15 cellular contexts compared by ENCODE assay signal in genomic region chr17:81809556-81809998, GRCh38. TPM values are rescaled to one million over a fixed set of nuclear protein-coding genes. Genes with fewer than 3 reads are reported as not detected.
A peak's percentile ranks its signal among the peaks of the same experiment; 100 is the strongest.
DNase-seq lines count a peak whose midpoint lies in the region; FAIRE-seq and TF ChIP-seq lines count a peak whose summit lies in the region.
"Had no signal": no experiment of that assay in that cellular context is flagged by ENCODE, and none has a peak within 500 bp of the region (broad histone marks: within the 10 kb centered on the region; RNA-seq: fewer than 3 reads in every experiment).

No MANE protein-coding gene starts in this region.

- H3K9me3 ChIP-seq in NT2/D1 (ENCODE audit: insufficient read depth, low read length) (no peaks in the 10 kb centered on the region), H1 (ENCODE audit: insufficient read depth in 2 of 2, low read depth in 1 of 2, low read length in 1 of 2) (no peaks in the 10 kb centered on the region), neuronal stem cell (replicated peaks in 1 of 2; ENCODE audit: control insufficient read depth in 2 of 2, insufficient read depth in 1 of 2, low read depth in 1 of 2, low read length in 2 of 2) (no peaks in the 10 kb centered on the region), esophagus muscularis mucosa (no peaks in the 10 kb centered on the region)
- H3K9me3 ChIP-seq: Caco-2 had no signal

- H3K23ac ChIP-seq in H1 (ENCODE audit: insufficient read length) (no peak overlapping the region), neuronal stem cell (ENCODE audit: low read depth, low read length, poor library complexity) (peak overlapping the region; percentile 99)

- H3K14ac ChIP-seq in H1 (ENCODE audit: insufficient read length) (no peak overlapping the region), neuronal stem cell (ENCODE audit: low read length) (peak overlapping the region; percentile 82)

- peak; percentile 48 for DNase-seq in H7
- no peak for DNase-seq in NT2/D1 (ENCODE audit: low read depth, low spot score)
- DNase-seq in H1 (ENCODE audit: low read depth in 1 of 2, low spot score in 2 of 2) = no peak
- DNase-seq in neuronal stem cell (ENCODE audit: low spot score) = no peak
- no peak for DNase-seq in ureter (ENCODE audit: low spot score)
- DNase-seq in esophagus muscularis mucosa (ENCODE audit: extremely low spot score) = no peak
- no peak for DNase-seq in DMS79 treated with DMSO at 0.1 percent for 48 hours (lab: John Stamatoyannopoulos, UW)
- DNase-seq in activated naive CD4-positive, alpha-beta T cell treated with anti-CD3 and anti-CD28 coated beads, Interleukin-2, amount 50 U/mL, for 16 hours = no peak
- DNase-seq: CD8-positive, alpha-beta memory T cell; GF-D8; KBM-7 had no signal

- no peak overlapping the region for H3K4ac ChIP-seq in H1 (replicated peaks; ENCODE audit: insufficient read length, low read depth, low read length)
- H3K4ac ChIP-seq in neuronal stem cell (ENCODE audit: low read length) = no peak overlapping the region

- H3K79me1 ChIP-seq in H1 (ENCODE audit: low read depth, low read length) (no peaks in the 10 kb centered on the region), neuronal stem cell (ENCODE audit: low read depth, low read length) (peaks cover 9% of the 10 kb centered on the region)

- H3K4me3 ChIP-seq in H7 (ENCODE audit: insufficient read depth, low read depth, low read length) = no peak overlapping the region
- no peak overlapping the region for H3K4me3 ChIP-seq in NT2/D1 (ENCODE audit: insufficient read length, low read depth)
- no peak overlapping the region for H3K4me3 ChIP-seq in H1 (ENCODE audit: extremely low read depth in 1 of 4, insufficient read depth in 2 of 4, low read depth in 3 of 4, low read length in 4 of 4)
- no peak overlapping the region for H3K4me3 ChIP-seq in neuronal stem cell (ENCODE audit: low read length in 2 of 2)
- H3K4me3 ChIP-seq in esophagus muscularis mucosa = no peak overlapping the region

- TF ChIP-seq POLR2A in H1 (IDR thresholded peaks at IDR 0.05; ENCODE audit: control extremely low read depth in 1 of 2, low read depth in 2 of 2, low read length in 2 of 2) (no peak), esophagus muscularis mucosa (IDR thresholded peaks at IDR 0.05; ENCODE audit: low read depth) (no peak)

- H3K23me2 ChIP-seq in H1 (ENCODE audit: low read depth, low read length) = peaks cover 2% of the 10 kb centered on the region; the same call in 1 of the 2 replicates

- H4K5ac ChIP-seq in H1 (ENCODE audit: insufficient read length, low read depth, low read length) = no peak overlapping the region

- no peak overlapping the region; the same call in 1 of the 2 replicates for H3K18ac ChIP-seq in H1 (ENCODE audit: extremely low read depth, low read length)
- no peak overlapping the region for H3K18ac ChIP-seq in neuronal stem cell (ENCODE audit: low read length)

- peak overlapping the region; percentile 52; the same call in 1 of the 2 replicates for H2BK5ac ChIP-seq in H1 (ENCODE audit: low read depth, low read length)
- H2BK5ac ChIP-seq in neuronal stem cell (ENCODE audit: low read length) = no peak overlapping the region

- no peak for TF ChIP-seq RAD21 in H1 (IDR thresholded peaks at IDR 0.05 in 1 of 2, conservative IDR thresholded peaks at IDR 0.05 in 1 of 2; ENCODE audit: low read depth in 2 of 2, low read length in 2 of 2)

- no peak overlapping the region for H2BK15ac ChIP-seq in H1 (ENCODE audit: low read length)
- H2BK15ac ChIP-seq in neuronal stem cell (ENCODE audit: low read length) = peak overlapping the region; percentile 7

- H2BK12ac ChIP-seq in H1 (ENCODE audit: low read depth, low read length) = no peak overlapping the region
- H2BK12ac ChIP-seq in neuronal stem cell (ENCODE audit: low read length) = peak overlapping the region; percentile 98

- no peak overlapping the region for H2BK20ac ChIP-seq in H1 (ENCODE audit: low read length)

- POLR2A ChIA-PET in H1 (lab: Charles Lee; ENCODE audit: partially characterized antibody) = interaction anchor here (0.7 to 1.3 kb wide), 2 partner anchors 10 to 86 kb away, joined by 3 read pairs; no protein-coding TSS in a partner anchor

- no peak overlapping the region for H3K27ac ChIP-seq in H1 (ENCODE audit: low read depth, low read length)
- H3K27ac ChIP-seq in neuronal stem cell (replicated peaks; ENCODE audit: low read length) = no peak overlapping the region
- no peak overlapping the region for H3K27ac ChIP-seq in esophagus muscularis mucosa (replicated peaks in 1 of 4)

- H4K91ac ChIP-seq in H1 (replicated peaks; ENCODE audit: insufficient read length, low read length) (no peak overlapping the region), neuronal stem cell (ENCODE audit: low read depth, low read length, poor library complexity) (no peak overlapping the region)

- no peak for FAIRE-seq in H1 (lab: Jason Lieb, UNC)
- FAIRE-seq: H54 had no signal

- H2AFZ ChIP-seq in H1 (ENCODE audit: low read length) = no peak overlapping the region
- no peak overlapping the region for H2AFZ ChIP-seq in neuronal stem cell (ENCODE audit: low read length)

- H3K36me3 ChIP-seq in H7 (replicated peaks; ENCODE audit: control insufficient read depth, insufficient read depth, low read length) (no peaks in the 10 kb centered on the region), NT2/D1 (ENCODE audit: insufficient read depth, insufficient read length, low read length) (no peaks in the 10 kb centered on the region), H1 (ENCODE audit: control insufficient read depth in 2 of 4, insufficient read depth in 4 of 4, low read length in 3 of 4) (peaks cover 0 to under 1% (median 0%) of the 10 kb centered on the region in 4 experiments; a peak in 1 of 8 replicates), neuronal stem cell (replicated peaks in 1 of 2; ENCODE audit: control insufficient read depth in 2 of 2, insufficient read depth in 2 of 2, low read length in 2 of 2) (no peaks in the 10 kb centered on the region), esophagus muscularis mucosa (no peaks in the 10 kb centered on the region)

- peaks cover 22% of the 10 kb centered on the region for H3K27me3 ChIP-seq in H7 (ENCODE audit: control insufficient read depth, insufficient read depth, low read length)
- H3K27me3 ChIP-seq in NT2/D1 (ENCODE audit: insufficient read depth, insufficient read length) = peaks cover 31% of the 10 kb centered on the region
- H3K27me3 ChIP-seq in H1 (replicated peaks in 1 of 4; ENCODE audit: control insufficient read depth in 3 of 4, extremely low read depth in 1 of 4, insufficient read depth in 3 of 4, low read length in 3 of 4) = peaks cover 11 to 25% (median 19%) of the 10 kb centered on the region in 4 experiments
- H3K27me3 ChIP-seq in neuronal stem cell (ENCODE audit: control insufficient read depth in 3 of 3, insufficient read depth in 3 of 3, low read depth in 1 of 3, low read length in 3 of 3) = peaks cover 6 to 61% (median 33%) of the 10 kb centered on the region in 3 experiments
- peaks cover 0 to 95% (median 23%) of the 10 kb centered on the region in 4 donors for H3K27me3 ChIP-seq in esophagus muscularis mucosa

- peaks cover 0 to 4% of the 10 kb centered on the region in 2 experiments for H4K20me1 ChIP-seq in H1 (replicated peaks in 1 of 2; ENCODE audit: control insufficient read depth in 1 of 2, insufficient read depth in 2 of 2, low read length in 2 of 2)

- H3K56ac ChIP-seq in H1 (replicated peaks; ENCODE audit: insufficient read length, low read depth, low read length) = no peak overlapping the region

- H3K79me2 ChIP-seq in H1 (ENCODE audit: control insufficient read depth in 1 of 2, insufficient read depth in 2 of 2, low read length in 2 of 2) = no peaks in the 10 kb centered on the region

- CTCF ChIA-PET in H1 (lab: Charles Lee; ENCODE audit: partially characterized antibody) = no interaction called here

- H3K4me2 ChIP-seq in H1 (ENCODE audit: insufficient read depth in 1 of 2, low read depth in 2 of 2, low read length in 2 of 2) = no peak overlapping the region
- H3K4me2 ChIP-seq in neuronal stem cell (ENCODE audit: insufficient read depth, low read length, poor library complexity, severe bottlenecking) = no peak overlapping the region

- intact Hi-C loops in esophagus muscularis mucosa (cut with DNase I) = no loop called here

- TF ChIP-seq CTCF in H1 (IDR thresholded peaks at IDR 0.05; ENCODE audit: control extremely low read depth in 1 of 3, insufficient read depth in 1 of 3, low read depth in 1 of 3, low read length in 3 of 3) (no peak), esophagus muscularis mucosa (IDR thresholded peaks at IDR 0.05) (no peak)

- TF ChIP-seq EP300 in H1 (IDR thresholded peaks at IDR 0.05; ENCODE audit: borderline replicate concordance in 1 of 2, low read depth in 2 of 2, low read length in 2 of 2) = no peak
- TF ChIP-seq EP300 in esophagus muscularis mucosa (IDR thresholded peaks at IDR 0.05) = no peak

- no peak overlapping the region for H2BK120ac ChIP-seq in H1 (replicated peaks; ENCODE audit: low read depth, low read length)
- H2BK120ac ChIP-seq in neuronal stem cell (ENCODE audit: low read depth, low read length) = no peak overlapping the region

- H3K9ac ChIP-seq in NT2/D1 (ENCODE audit: insufficient read length, low read depth) = peak overlapping the region; percentile 21
- H3K9ac ChIP-seq in H1 (replicated peaks in 1 of 4; ENCODE audit: extremely low read depth in 1 of 4, low read depth in 3 of 4, low read length in 3 of 4) = no peak overlapping the region
- peak overlapping the region; percentile 70 for H3K9ac ChIP-seq in neuronal stem cell (ENCODE audit: low read depth, low read length, poor library complexity)

- WGBS in H1 (ENCODE audit: extremely low coverage in 1 of 2, insufficient coverage in 1 of 2, insufficient read length in 1 of 2, insufficient replicate concordance in 2 of 2, low coverage in 1 of 2, low lambda C conversion rate in 2 of 2, missing lambda C conversion rate in 1 of 2), 2 experiments = 83% methylated on average over 6 of the region's 7 CpGs; no CpG with 5 or more reads in 1 of the 2 experiments
- WGBS in neuronal stem cell (ENCODE audit: extremely low coverage in 2 of 2, insufficient read length in 2 of 2, insufficient replicate concordance in 1 of 2), 2 donors = no CpG with 5 or more reads among the region's 7 CpGs
- 93% methylated on average over 4 of the region's 7 CpGs for WGBS in esophagus muscularis mucosa

- H3K4me1 ChIP-seq in NT2/D1 (ENCODE audit: insufficient read depth, insufficient read length) = peaks cover 23% of the 10 kb centered on the region
- H3K4me1 ChIP-seq in H1 (replicated peaks in 1 of 4; ENCODE audit: control insufficient read depth in 3 of 4, insufficient read depth in 4 of 4, low read length in 3 of 4) = no peaks in the 10 kb centered on the region; a peak in 2 of 7 replicates
- H3K4me1 ChIP-seq in neuronal stem cell (ENCODE audit: control insufficient read depth in 2 of 2, insufficient read depth in 1 of 2, low read depth in 1 of 2, low read length in 2 of 2) = peaks cover 2 to 7% of the 10 kb centered on the region in 2 donors
- peaks cover 4 to 7% (median 7%) of the 10 kb centered on the region in 4 donors for H3K4me1 ChIP-seq in esophagus muscularis mucosa

- 0 out of 2 replicates have a peak overlapping the region, but pooled peaks have one; percentile 53 for H2AK5ac ChIP-seq in H1 (ENCODE audit: low read depth, low read length)
- H2AK5ac ChIP-seq in neuronal stem cell (ENCODE audit: low read depth, low read length) = peak overlapping the region; percentile 76

- H4K8ac ChIP-seq in H1 (ENCODE audit: extremely low read depth, insufficient read depth, low read length) (peak overlapping the region; percentile 51; the same call in 1 of the 2 replicates), neuronal stem cell (ENCODE audit: low read depth, low read length) (no peak overlapping the region)

RNA-seq across cellular contexts. Expression of gene GCGR, which starts 5.6 kb away (rescaled TPM):
- 0.07 and 0.11 TPM in 2 replicates for total RNA-seq in H7 (2014; rRNA removed; shearing (Covaris generic))
- 0.56 and 0.61 TPM in 2 replicates for total RNA-seq in H1 (2021; fragmentation: NEBNext Ultra II Directional; extraction: Animal tissue kit (Norgen Biotek cat#: 25700))
- polyA plus RNA-seq in H1 (2011; rRNA removed) = 0.44 and 0.60 TPM in 2 replicates
- polyA plus RNA-seq in H1 (2011; cell fraction: cytosol; rRNA removed) = 0.43 TPM
- polyA plus RNA-seq in H1 (2011; cell fraction: nucleus; rRNA removed) = 2.9 TPM
- polyA plus RNA-seq in H1 (2012, experiment 1 of 2) = 0.31 to 1.1 TPM (median 0.58 TPM) in 4 replicates
- 0.24 TPM for polyA plus RNA-seq in H1 (2012, experiment 2 of 2)
- 0.43 TPM for polyA plus RNA-seq in H1 (2013, experiment 1 of 2)
- 0.31 TPM for polyA plus RNA-seq in H1 (2013, experiment 2 of 2)
- 0.38 TPM in 1 of 2 replicates, not detected in the other for polyA minus RNA-seq in H1 (2011; rRNA and poly(A)+ RNA removed)
- not detected for polyA minus RNA-seq in H1 (2011; cell fraction: cytosol; rRNA and poly(A)+ RNA removed)
- polyA minus RNA-seq in H1 (2011; cell fraction: nucleus; rRNA and poly(A)+ RNA removed) = 0.40 TPM
- 0.40 TPM for polyA plus RNA-seq in neuronal stem cell (2013, experiment 1 of 2)
- polyA plus RNA-seq in neuronal stem cell (2013, experiment 2 of 2) = 0.50 TPM
- total RNA-seq in ureter = not detected
- total RNA-seq in esophagus muscularis mucosa = under 1 TPM in 2 of 4 donors, not detected in 2; 0.17 to 0.40 TPM
- total RNA-seq: A673; CD8-positive, alpha-beta memory T cell had no signal
- polyA plus RNA-seq: BJ; CD8-positive, alpha-beta memory T cell had no signal

RNA-seq across cellular contexts. Expression of gene MCRIP1, which starts 23.5 kb away (rescaled TPM):
- 180 and 204 TPM in 2 replicates for total RNA-seq in H7 (2014; rRNA removed; shearing (Covaris generic))
- 103 and 115 TPM in 2 replicates for total RNA-seq in H1 (2021; fragmentation: NEBNext Ultra II Directional; extraction: Animal tissue kit (Norgen Biotek cat#: 25700))
- 151 and 250 TPM in 2 replicates for polyA plus RNA-seq in H1 (2011; rRNA removed)
- 137 TPM for polyA plus RNA-seq in H1 (2011; cell fraction: cytosol; rRNA removed)
- polyA plus RNA-seq in H1 (2011; cell fraction: nucleus; rRNA removed) = 155 TPM
- polyA plus RNA-seq in H1 (2012, experiment 1 of 2) = 57.5 to 88.6 TPM (median 84.7 TPM) in 4 replicates
- 119 TPM for polyA plus RNA-seq in H1 (2012, experiment 2 of 2)
- 91.7 TPM for polyA plus RNA-seq in H1 (2013, experiment 1 of 2)
- 90.0 TPM for polyA plus RNA-seq in H1 (2013, experiment 2 of 2)
- 11.4 and 21.6 TPM in 2 replicates for polyA minus RNA-seq in H1 (2011; rRNA and poly(A)+ RNA removed)
- polyA minus RNA-seq in H1 (2011; cell fraction: cytosol; rRNA and poly(A)+ RNA removed) = 42.3 TPM
- 29.7 TPM for polyA minus RNA-seq in H1 (2011; cell fraction: nucleus; rRNA and poly(A)+ RNA removed)
- 145 TPM for polyA plus RNA-seq in neuronal stem cell (2013, experiment 1 of 2)
- 137 TPM for polyA plus RNA-seq in neuronal stem cell (2013, experiment 2 of 2)
- total RNA-seq in ureter (73.6 TPM), esophagus muscularis mucosa (100 to 1,000 TPM in 3 of 4 donors, 10 to 100 TPM in 1; 83.5 to 146 (median 114) TPM)

RNA-seq across cellular contexts. Expression of gene PPP1R27, which starts 25.3 kb away (rescaled TPM):
- not detected in 2 replicates for total RNA-seq in H7 (2014; rRNA removed; shearing (Covaris generic))
- total RNA-seq in H1 (2021; fragmentation: NEBNext Ultra II Directional; extraction: Animal tissue kit (Norgen Biotek cat#: 25700)) = not detected in 2 replicates
- 0.27 and 0.30 TPM in 2 replicates for polyA plus RNA-seq in H1 (2011; rRNA removed)
- not detected for polyA plus RNA-seq in H1 (2011; cell fraction: cytosol; rRNA removed)
- polyA plus RNA-seq in H1 (2011; cell fraction: nucleus; rRNA removed) = 0.43 TPM
- 0.17 to 0.51 TPM (median 0.20 TPM) in 3 of 4 replicates, not detected in the other for polyA plus RNA-seq in H1 (2012, experiment 1 of 2)
- polyA plus RNA-seq in H1 (2012, experiment 2 of 2) = not detected
- 0.34 TPM for polyA plus RNA-seq in H1 (2013, experiment 1 of 2)
- 0.46 TPM for polyA plus RNA-seq in H1 (2013, experiment 2 of 2)
- not detected in 2 replicates for polyA minus RNA-seq in H1 (2011; rRNA and poly(A)+ RNA removed)
- polyA minus RNA-seq in H1 (2011; cell fraction: cytosol; rRNA and poly(A)+ RNA removed) = not detected
- not detected for polyA minus RNA-seq in H1 (2011; cell fraction: nucleus; rRNA and poly(A)+ RNA removed)
- 0.20 TPM for polyA plus RNA-seq in neuronal stem cell (2013, experiment 1 of 2)
- polyA plus RNA-seq in neuronal stem cell (2013, experiment 2 of 2) = 0.21 TPM
- total RNA-seq in ureter = not detected
- not detected for total RNA-seq in esophagus muscularis mucosa
- total RNA-seq: A673; CD8-positive, alpha-beta memory T cell had no signal
- polyA plus RNA-seq: BJ; CD8-positive, alpha-beta memory T cell had no signal

RNA-seq across cellular contexts. Expression of gene P4HB, which starts 50.8 kb away (rescaled TPM):
- total RNA-seq in H7 (2014; rRNA removed; shearing (Covaris generic)) = 421 and 528 TPM in 2 replicates
- total RNA-seq in H1 (2021; fragmentation: NEBNext Ultra II Directional; extraction: Animal tissue kit (Norgen Biotek cat#: 25700)) = 374 and 379 TPM in 2 replicates
- 41.4 and 66.6 TPM in 2 replicates for polyA plus RNA-seq in H1 (2011; rRNA removed)
- 49.7 TPM for polyA plus RNA-seq in H1 (2011; cell fraction: cytosol; rRNA removed)
- polyA plus RNA-seq in H1 (2011; cell fraction: nucleus; rRNA removed) = 116 TPM
- polyA plus RNA-seq in H1 (2012, experiment 1 of 2) = 306 to 512 TPM (median 430 TPM) in 4 replicates
- polyA plus RNA-seq in H1 (2012, experiment 2 of 2) = 477 TPM
- polyA plus RNA-seq in H1 (2013, experiment 1 of 2) = 846 TPM
- polyA plus RNA-seq in H1 (2013, experiment 2 of 2) = 918 TPM
- 63.4 and 66.2 TPM in 2 replicates for polyA minus RNA-seq in H1 (2011; rRNA and poly(A)+ RNA removed)
- 124 TPM for polyA minus RNA-seq in H1 (2011; cell fraction: cytosol; rRNA and poly(A)+ RNA removed)
- 107 TPM for polyA minus RNA-seq in H1 (2011; cell fraction: nucleus; rRNA and poly(A)+ RNA removed)
- polyA plus RNA-seq in neuronal stem cell (2013, experiment 1 of 2) = 321 TPM
- 298 TPM for polyA plus RNA-seq in neuronal stem cell (2013, experiment 2 of 2)
- total RNA-seq in ureter = 665 TPM
- total RNA-seq in esophagus muscularis mucosa = 100 to 1,000 TPM; 269 to 334 (median 313) TPM

Comparison
In these comparisons a context has a peak if more than half of its experiments do, and no peak if none do; other contexts are left out.
1. H3K9ac ChIP-seq: peak in NT2/D1 (single experiment) and neuronal stem cell (single experiment); none in H1 (0 of 4).